25 cellular contexts compared by ENCODE assay signal in genomic region chr20:14992961-14993360, GRCh38.
DNase-seq lines count a peak whose midpoint lies in the region; ATAC-seq, FAIRE-seq and TF ChIP-seq lines count a peak whose summit lies in the region.
"Had no signal": no experiment of that assay in that cellular context is flagged by ENCODE, and none has a peak within 500 bp of the region (broad histone marks: within the 10 kb centered on the region; RNA-seq: fewer than 3 reads in every experiment).

No MANE protein-coding gene starts in this region.

- H3K4me3 ChIP-seq in A549 (no peak overlapping the region), fibroblast of mammary gland (ENCODE audit: control insufficient read depth, low read depth, low read length) (no peak overlapping the region)
- H3K4me3 ChIP-seq: breast epithelium, vagina had no signal

- no peak for DNase-seq in A549 (ENCODE audit: low read depth in 1 of 2, low spot score in 1 of 2)
- DNase-seq in EL: peak; percentile 16
- peak; percentile 9 for DNase-seq in RPMI7951 (ENCODE audit: low read depth)
- DNase-seq in fibroblast of mammary gland (ENCODE audit: low read depth): peak; percentile 41
- DNase-seq in activated gamma-delta T cell treated with Interleukin-2 at 50 U/mL for 16 hours: no peak
- DNase-seq in activated CD8-positive, alpha-beta memory T cell treated with anti-CD3 and anti-CD28 coated beads, Interleukin-2, amount 10 ng/mL, durations not matched to agents 7 days and 5 days: no peak
- DNase-seq: activated CD8-positive, alpha-beta T cell treated with anti-CD3 and anti-CD28 coated beads, Interleukin-2, amount 10 ng/mL, durations not matched to agents 7 days and 5 days; activated naive CD8-positive, alpha-beta T cell treated with anti-CD3 and anti-CD28 coated beads, Interleukin-2, amount 10 ng/mL, durations not matched to agents 7 days and 5 days; AML-193; GF-D8; kidney glomerular epithelial cell; mesenchymal stem cell; NCI-H1417 treated with DMSO at 0.1 percent for 48 hours; posterior cingulate gyrus; small intestine; stimulated activated CD4-positive, alpha-beta T cell treated with anti-CD3 and anti-CD28 coated beads, Interleukin-4, amount 100 ng/mL, for 1 hour had no signal

- H3K27ac Mint-ChIP-seq in activated CD8-positive, alpha-beta memory T cell treated with anti-CD3 and anti-CD28 coated beads, Interleukin-2, amount 10 ng/mL, durations not matched to agents 7 days and 5 days: no peak overlapping the region
- H3K27ac Mint-ChIP-seq: activated CD8-positive, alpha-beta T cell treated with anti-CD3 and anti-CD28 coated beads, Interleukin-2, amount 10 ng/mL, durations not matched to agents 7 days and 5 days; activated naive CD8-positive, alpha-beta T cell treated with anti-CD3 and anti-CD28 coated beads, Interleukin-2, amount 10 ng/mL, durations not matched to agents 7 days and 5 days; WTC11 had no signal

- H3K9me3 Mint-ChIP-seq in activated CD8-positive, alpha-beta memory T cell treated with anti-CD3 and anti-CD28 coated beads, Interleukin-2, amount 10 ng/mL, durations not matched to agents 7 days and 5 days (ENCODE audit: low read depth): peaks cover 12% of the 10 kb centered on the region
- H3K9me3 Mint-ChIP-seq: activated naive CD8-positive, alpha-beta T cell treated with anti-CD3 and anti-CD28 coated beads, Interleukin-2, amount 10 ng/mL, durations not matched to agents 7 days and 5 days had no signal

- TF ChIP-seq RAD21 in A549 (conservative IDR thresholded peaks at IDR 0.05 in 1 of 2, IDR thresholded peaks at IDR 0.05 in 1 of 2): no peak

- H3K4me3 Mint-ChIP-seq in activated CD8-positive, alpha-beta memory T cell treated with anti-CD3 and anti-CD28 coated beads, Interleukin-2, amount 10 ng/mL, durations not matched to agents 7 days and 5 days: no peak overlapping the region
- H3K4me3 Mint-ChIP-seq: activated CD8-positive, alpha-beta T cell treated with anti-CD3 and anti-CD28 coated beads, Interleukin-2, amount 10 ng/mL, durations not matched to agents 7 days and 5 days; activated naive CD8-positive, alpha-beta T cell treated with anti-CD3 and anti-CD28 coated beads, Interleukin-2, amount 10 ng/mL, durations not matched to agents 7 days and 5 days; nephron; WTC11 had no signal

- TF ChIP-seq EP300 in A549 (IDR thresholded peaks at IDR 0.05): no peak

- CTCF ChIA-PET in A549 (lab: Yijun Ruan, JAX): no interaction called here
- CTCF ChIA-PET in activated CD8-positive, alpha-beta memory T cell treated with anti-CD3 and anti-CD28 coated beads, Interleukin-2, amount 10 ng/mL, durations not matched to agents 7 days and 5 days (lab: Charles Lee): no interaction called here

- FAIRE-seq in A549 (lab: Jason Lieb, UNC): peak; percentile 13
- FAIRE-seq: GM12892, HTR-8/SVneo, small intestine had no signal

- H3K9me3 ChIP-seq in A549: peaks cover 24% of the 10 kb centered on the region
- H3K9me3 ChIP-seq: vagina had no signal

- peaks cover 37% of the 10 kb centered on the region for H3K4me1 ChIP-seq in A549
- H3K4me1 ChIP-seq: breast epithelium, vagina had no signal

- H3K27ac ChIP-seq in A549: peak overlapping the region; percentile 55 to 68; a peak in 5 of 6 replicates
- H3K27ac ChIP-seq: breast epithelium, vagina had no signal

- no peaks in the 10 kb centered on the region for H3K4me1 Mint-ChIP-seq in activated CD8-positive, alpha-beta memory T cell treated with anti-CD3 and anti-CD28 coated beads, Interleukin-2, amount 10 ng/mL, durations not matched to agents 7 days and 5 days
- H3K4me1 Mint-ChIP-seq: activated naive CD8-positive, alpha-beta T cell treated with anti-CD3 and anti-CD28 coated beads, Interleukin-2, amount 10 ng/mL, durations not matched to agents 7 days and 5 days; WTC11 had no signal

- H3K36me3 Mint-ChIP-seq in activated CD8-positive, alpha-beta memory T cell treated with anti-CD3 and anti-CD28 coated beads, Interleukin-2, amount 10 ng/mL, durations not matched to agents 7 days and 5 days: no peaks in the 10 kb centered on the region
- H3K36me3 Mint-ChIP-seq: activated naive CD8-positive, alpha-beta T cell treated with anti-CD3 and anti-CD28 coated beads, Interleukin-2, amount 10 ng/mL, durations not matched to agents 7 days and 5 days had no signal

- WGBS in A549 (ENCODE audit: missing lambda C conversion rate): 38% methylated on average over 2 of the region's 2 CpGs

- no peaks in the 10 kb centered on the region for H3K27me3 Mint-ChIP-seq in activated CD8-positive, alpha-beta memory T cell treated with anti-CD3 and anti-CD28 coated beads, Interleukin-2, amount 10 ng/mL, durations not matched to agents 7 days and 5 days
- H3K27me3 Mint-ChIP-seq: activated naive CD8-positive, alpha-beta T cell treated with anti-CD3 and anti-CD28 coated beads, Interleukin-2, amount 10 ng/mL, durations not matched to agents 7 days and 5 days had no signal

- TF ChIP-seq CTCF in A549 (IDR thresholded peaks at IDR 0.05) (no peak), fibroblast of mammary gland (conservative IDR thresholded peaks at IDR 0.05; ENCODE audit: control insufficient read depth, insufficient read depth, low read depth, low read length) (no peak)

- H3K4me2 ChIP-seq in A549: peak overlapping the region; percentile 39; the same call in 2 of the 3 replicates

- ATAC-seq in A549 (no peak), GM18909 (IDR thresholded peaks at IDR 0.05; ENCODE audit: poor library complexity, unreplicated experiment) (no peak), GM21786 (IDR thresholded peaks at IDR 0.05; ENCODE audit: unreplicated experiment) (no peak)
- no peak for ATAC-seq in activated CD8-positive, alpha-beta memory T cell treated with anti-CD3 and anti-CD28 coated beads, Interleukin-2, amount 10 ng/mL, durations not matched to agents 7 days and 5 days
- ATAC-seq: activated CD8-positive, alpha-beta T cell treated with anti-CD3 and anti-CD28 coated beads, Interleukin-2, amount 10 ng/mL, durations not matched to agents 7 days and 5 days; esophagus mucosa; WTC11 had no signal

- no peak for TF ChIP-seq POLR2A in A549 (IDR thresholded peaks at IDR 0.05; ENCODE audit: low read length)

- POLR2A ChIA-PET in A549 (lab: Yijun Ruan, JAX): no interaction called here

TF ChIP-seq in A549, 52 proteins besides CTCF, POLR2A, EP300 and RAD21:
- TF ChIP-seq POLR2AphosphoS2 (conservative IDR thresholded peaks at IDR 0.05; ENCODE audit: low read length) (no peak), NFE2L2 (conservative IDR thresholded peaks at IDR 0.05; ENCODE audit: low read length) (no peak), HOXA7 (CRISPR knock-in tag; IDR thresholded peaks at IDR 0.05) (no peak), GATA3 (IDR thresholded peaks at IDR 0.05; ENCODE audit: borderline replicate concordance) (peak; percentile 79)

Comparison
In these comparisons a context has a peak if more than half of its experiments do, and no peak if none do; other contexts are left out.
1. DNase-seq: peak in EL (single experiment), RPMI7951 (single experiment) and fibroblast of mammary gland (single experiment); none in A549 (0 of 2), activated gamma-delta T cell treated with Interleukin-2 at 50 U/mL for 16 hours (single experiment) and activated CD8-positive, alpha-beta memory T cell treated with anti-CD3 and anti-CD28 coated beads, Interleukin-2, amount 10 ng/mL, durations not matched to agents 7 days and 5 days (single experiment).